In genomic region chr3:113744941-113745272, GRCh38 we compare ENCODE assay signal across 8 cellular contexts. TPM values are rescaled to one million over a fixed set of nuclear protein-coding genes. Genes with fewer than 3 reads are reported as not detected.
DNase-seq lines count a peak whose midpoint lies in the region; ATAC-seq, FAIRE-seq and TF ChIP-seq lines count a peak whose summit lies in the region.

No MANE protein-coding gene starts in this region.

- CTCF ChIA-PET in HepG2 (lab: Yijun Ruan, JAX; ENCODE audit: low intra/inter-chr PET ratio, low total read pairs) = interaction anchor here (1.1 to 2.1 kb wide), 2 partner anchors 8 to 168 kb away, joined by 4 to 20 read pairs; no protein-coding TSS in a partner anchor

- no peaks in the 10 kb centered on the region for H3K27me3 ChIP-seq in adrenal gland
- H3K27me3 ChIP-seq in HepG2 (ENCODE audit: control insufficient read depth in 1 of 2, insufficient read depth in 2 of 2, low read length in 2 of 2) = no peaks in the 10 kb centered on the region; a peak in 1 of 5 replicates
- no peaks in the 10 kb centered on the region for H3K27me3 ChIP-seq in thyroid gland

- POLR2A ChIA-PET in HepG2 (lab: Yijun Ruan, JAX) = interaction anchor here (0.8 to 4.0 kb wide), 5 partner anchors 25 to 725 kb away, joined by 3 to 22 read pairs (median 3); partner anchors contain the start of genes CCDC191 and USF3

- H3K4me3 Mint-ChIP-seq in activated T-cell treated with anti-CD3 and anti-CD28 coated beads, Interleukin-2, amount 50 U/mL, for 4 hours = peak overlapping the region; percentile 95

- no peak for ATAC-seq in activated T-cell treated with anti-CD3 and anti-CD28 coated beads, Interleukin-2, amount 50 U/mL, for 4 hours
- ATAC-seq in HepG2 (no peak), HG02571 (IDR thresholded peaks at IDR 0.05; ENCODE audit: unreplicated experiment) (no peak)

- 1% methylated on average over 14 of the region's 14 CpGs for WGBS in adrenal gland, 4 donors
- WGBS in HepG2 (ENCODE audit: low lambda C conversion rate) = 1% methylated on average over 14 of the region's 14 CpGs
- WGBS in thyroid gland, 2 donors = 2% methylated on average over 14 of the region's 14 CpGs

- intact Hi-C loops in adrenal gland (cut with DNase I) = no loop called here
- intact Hi-C loops in HepG2 (cut with micrococcal nuclease; ENCODE audit: unreplicated experiment) = loop anchor here (1.0 to 10.0 kb wide), 6 partner anchors 9 to 250 kb away; partner anchors contain the start of gene USF3
- intact Hi-C loops in thyroid gland (cut with DNase I) = no loop called here

- H3K9me3 ChIP-seq in adrenal gland (replicated peaks in 1 of 3) (no peaks in the 10 kb centered on the region), HepG2 (ENCODE audit: low read length) (no peaks in the 10 kb centered on the region), thyroid gland (no peaks in the 10 kb centered on the region)

- H3K36me3 ChIP-seq in adrenal gland (replicated peaks in 1 of 2) (no peaks in the 10 kb centered on the region), HepG2 (replicated peaks in 1 of 2; ENCODE audit: control insufficient read depth in 1 of 2, insufficient read depth in 2 of 2, low read length in 2 of 2) (no peaks in the 10 kb centered on the region; a peak in 1 of 5 replicates), thyroid gland (no peaks in the 10 kb centered on the region)

- no TSS peak for BruUV-seq in HepG2 (replicated peaks; lab: Mats Ljungman, UMichigan)

- peak overlapping the region; percentile 97 for H3K4me2 ChIP-seq in HepG2 (ENCODE audit: low read depth, low read length)

- H3K27ac ChIP-seq in adrenal gland (peak overlapping the region; percentile 97 to 100 (median 98)), HepG2 (ENCODE audit: extremely low read length, insufficient read depth, low read length) (peak overlapping the region; percentile 100), thyroid gland (peak overlapping the region in 2 of 3 donors; percentile 99 to 100)

- peak overlapping the region in 2 of 4 donors; percentile 12 to 92 for H3K4me3 ChIP-seq in adrenal gland
- H3K4me3 ChIP-seq in HepG2 (replicated peaks in 1 of 3; ENCODE audit: insufficient read depth in 1 of 3, low read depth in 2 of 3, low read length in 3 of 3) = peak overlapping the region; percentile 92 to 100 (median 97)
- peak overlapping the region; percentile 85 to 98 (median 96) for H3K4me3 ChIP-seq in thyroid gland (replicated peaks in 1 of 3)

- TF ChIP-seq POLR2A in adrenal gland (IDR thresholded peaks at IDR 0.05) (no peak), HepG2 (IDR thresholded peaks at IDR 0.05; ENCODE audit: insufficient read depth in 1 of 2, low read depth in 2 of 2, low read length in 2 of 2) (no peak), thyroid gland (IDR thresholded peaks at IDR 0.05) (no peak)

- peaks cover 14% of the 10 kb centered on the region for H3K36me3 Mint-ChIP-seq in activated T-cell treated with anti-CD3 and anti-CD28 coated beads, Interleukin-2, amount 50 U/mL, for 4 hours (ENCODE audit: insufficient read depth)

- H4K20me1 ChIP-seq in HepG2 (ENCODE audit: insufficient read depth, low read length) = peaks cover 31% of the 10 kb centered on the region

- TF ChIP-seq CTCF in adrenal gland (IDR thresholded peaks at IDR 0.05) (peak in 1 of 6 experiments; percentile 50), HepG2 (CRISPR knock-in tag; IDR thresholded peaks at IDR 0.05) (no peak), thyroid gland (IDR thresholded peaks at IDR 0.05) (no peak)

- H3K4me1 ChIP-seq in adrenal gland (replicated peaks in 1 of 2) = peaks cover 12 to 64% of the 10 kb centered on the region in 2 donors
- H3K4me1 ChIP-seq in HepG2 (ENCODE audit: insufficient read depth, low read length) = peaks cover 60% of the 10 kb centered on the region
- H3K4me1 ChIP-seq in thyroid gland = peaks cover 23 to 29% of the 10 kb centered on the region in 2 donors

- peaks cover 68% of the 10 kb centered on the region for H3K4me1 Mint-ChIP-seq in activated T-cell treated with anti-CD3 and anti-CD28 coated beads, Interleukin-2, amount 50 U/mL, for 4 hours (ENCODE audit: low read depth)

- TF ChIP-seq RAD21 in HepG2 (CRISPR knock-in tag; IDR thresholded peaks at IDR 0.05) = no peak

- FAIRE-seq in HepG2 (lab: Jason Lieb, UNC) = peak; percentile 30

- TF ChIP-seq EP300 in HepG2 (IDR thresholded peaks at IDR 0.05; ENCODE audit: low read depth in 2 of 2, low read length in 2 of 2) (no peak), HepG2 (CRISPR knock-in tag; IDR thresholded peaks at IDR 0.05; ENCODE audit: borderline replicate concordance) (no peak)

- peak overlapping the region; percentile 98 for H3K9ac ChIP-seq in HepG2 (ENCODE audit: insufficient read depth, low read depth, low read length)

- H2AFZ ChIP-seq in HepG2 (ENCODE audit: low read length) = no peak overlapping the region

- peaks cover 90% of the 10 kb centered on the region for H3K79me2 ChIP-seq in HepG2 (ENCODE audit: insufficient read depth, low read length)

- DNase-seq in activated T-cell treated with anti-CD3 and anti-CD28 coated beads, Interleukin-2, amount 50 U/mL, for 4 hours = no peak
- no peak for DNase-seq in activated T-cell treated with anti-CD3 and anti-CD28 coated beads, Interleukin-2, amount 50 U/mL, for 48 hours
- DNase-seq in adrenal gland = no peak
- no peak for DNase-seq in HepG2 (ENCODE audit: low spot score)
- no peak for DNase-seq in thyroid gland
- no peak for DNase-seq in globus pallidus (ENCODE audit: low spot score)
- no peak for DNase-seq in NCI-H1694 treated with DMSO at 0.1 percent for 48 hours (lab: John Stamatoyannopoulos, UW)

- H3K9me3 Mint-ChIP-seq in activated T-cell treated with anti-CD3 and anti-CD28 coated beads, Interleukin-2, amount 50 U/mL, for 4 hours = no peaks in the 10 kb centered on the region

- no peaks in the 10 kb centered on the region for H3K27me3 Mint-ChIP-seq in activated T-cell treated with anti-CD3 and anti-CD28 coated beads, Interleukin-2, amount 50 U/mL, for 4 hours (ENCODE audit: low read depth)

- in situ Hi-C loops in HepG2 (cut with HindIII; ENCODE audit: extremely low pct_ligation_motif_present, low pct_unique_long_range_greater_than_20kb) = loop anchor here (10.0 kb wide), 1 partner anchor 90 kb away; the partner anchor contains the start of gene GRAMD1C

RNA-seq across cellular contexts. Expression of gene NAA50, which starts 1.1 kb away (rescaled TPM):
- total RNA-seq in activated T-cell treated with anti-CD3 and anti-CD28 coated beads, Interleukin-2, amount 50 U/mL, for 4 hours = 100 to 1,000 TPM; 228 to 273 (median 249) TPM
- total RNA-seq in adrenal gland = 100 to 1,000 TPM in 6 of 8 donors, 10 to 100 TPM in 2; 89.4 to 217 (median 114) TPM
- polyA plus RNA-seq in adrenal gland = 100 to 1,000 TPM in 1 of 3 donors, 10 to 100 TPM in 2; 17.2 to 233 (median 24.1) TPM
- 233 and 352 TPM in 2 replicates for total RNA-seq in HepG2 (2016; rRNA removed; fragmentation: Illumina TruSeq; extraction: Trizol)
- 12.6 and 14.6 TPM in 2 replicates for total RNA-seq in HepG2 (2016; cell fraction: cytosol; rRNA removed; fragmentation: Illumina TruSeq; extraction: Trizol; ENCODE audit: low read depth)
- 240 and 363 TPM in 2 replicates for total RNA-seq in HepG2 (2016; cell fraction: insoluble cytoplasmic fraction; rRNA removed; fragmentation: Illumina TruSeq; extraction: Trizol)
- 93.6 and 101 TPM in 2 replicates for total RNA-seq in HepG2 (2016; cell fraction: membrane; rRNA removed; fragmentation: Illumina TruSeq; extraction: Trizol)
- 92.1 and 103 TPM in 2 replicates for total RNA-seq in HepG2 (2016; cell fraction: nucleus; rRNA removed; fragmentation: Illumina TruSeq; extraction: Trizol)
- polyA plus RNA-seq in HepG2 (2011; rRNA removed) = 30.2 and 30.3 TPM in 2 replicates
- 28.8 and 35.6 TPM in 2 replicates for polyA plus RNA-seq in HepG2 (2011; cell fraction: cytosol; rRNA removed)
- polyA plus RNA-seq in HepG2 (2011; cell fraction: nucleus; rRNA removed) = 19.7 and 21.7 TPM in 2 replicates
- polyA plus RNA-seq in HepG2 (2012) = 89.2 and 99.4 TPM in 2 replicates
- polyA plus RNA-seq in HepG2 (2016; cell fraction: cytosol; fragmentation: Illumina TruSeq; extraction: Trizol; ENCODE audit: low read depth) = 12.6 and 13.9 TPM in 2 replicates
- polyA plus RNA-seq in HepG2 (2016; cell fraction: insoluble cytoplasmic fraction; fragmentation: Illumina TruSeq; extraction: Trizol; ENCODE audit: low read depth) = 253 and 261 TPM in 2 replicates
- 48.2 and 51.0 TPM in 2 replicates for polyA plus RNA-seq in HepG2 (2016; cell fraction: membrane; fragmentation: Illumina TruSeq; extraction: Trizol; ENCODE audit: low read depth)
- 111 TPM in 2 replicates for polyA plus RNA-seq in HepG2 (2016; cell fraction: nucleus; fragmentation: Illumina TruSeq; extraction: Trizol; ENCODE audit: insufficient read depth, low read depth)
- polyA minus RNA-seq in HepG2 (2011; rRNA and poly(A)+ RNA removed; ENCODE audit: low replicate concordance) = 32.6 and 46.0 TPM in 2 replicates
- polyA minus RNA-seq in HepG2 (2011; cell fraction: cytosol; rRNA and poly(A)+ RNA removed) = 49.0 and 66.5 TPM in 2 replicates
- polyA minus RNA-seq in HepG2 (2011; cell fraction: nucleus; rRNA and poly(A)+ RNA removed) = 21.6 and 26.0 TPM in 2 replicates
- 100 to 1,000 TPM; 110 to 133 (median 119) TPM for total RNA-seq in thyroid gland

RNA-seq across cellular contexts. Expression of gene ATP6V1A, which starts 1.9 kb away (rescaled TPM):
- 10 to 100 TPM; 38.9 to 52.9 (median 44.6) TPM for total RNA-seq in activated T-cell treated with anti-CD3 and anti-CD28 coated beads, Interleukin-2, amount 50 U/mL, for 4 hours
- 100 to 1,000 TPM in 6 of 8 donors, 10 to 100 TPM in 2; 95.1 to 165 (median 117) TPM for total RNA-seq in adrenal gland
- polyA plus RNA-seq in adrenal gland = 100 to 1,000 TPM in 1 of 3 donors, 10 to 100 TPM in 2; 14.7 to 101 (median 15.2) TPM
- total RNA-seq in HepG2 (2016; rRNA removed; fragmentation: Illumina TruSeq; extraction: Trizol) = 95.1 and 171 TPM in 2 replicates
- total RNA-seq in HepG2 (2016; cell fraction: cytosol; rRNA removed; fragmentation: Illumina TruSeq; extraction: Trizol; ENCODE audit: low read depth) = 4.1 and 4.6 TPM in 2 replicates
- 94.7 and 166 TPM in 2 replicates for total RNA-seq in HepG2 (2016; cell fraction: insoluble cytoplasmic fraction; rRNA removed; fragmentation: Illumina TruSeq; extraction: Trizol)
- total RNA-seq in HepG2 (2016; cell fraction: membrane; rRNA removed; fragmentation: Illumina TruSeq; extraction: Trizol) = 18.8 and 23.0 TPM in 2 replicates
- total RNA-seq in HepG2 (2016; cell fraction: nucleus; rRNA removed; fragmentation: Illumina TruSeq; extraction: Trizol) = 48.7 and 55.1 TPM in 2 replicates
- polyA plus RNA-seq in HepG2 (2011; rRNA removed) = 21.7 and 23.4 TPM in 2 replicates
- polyA plus RNA-seq in HepG2 (2011; cell fraction: cytosol; rRNA removed) = 10.7 and 17.6 TPM in 2 replicates
- polyA plus RNA-seq in HepG2 (2011; cell fraction: nucleus; rRNA removed) = 4.8 and 6.2 TPM in 2 replicates
- 17.0 and 26.8 TPM in 2 replicates for polyA plus RNA-seq in HepG2 (2012)
- polyA plus RNA-seq in HepG2 (2016; cell fraction: cytosol; fragmentation: Illumina TruSeq; extraction: Trizol; ENCODE audit: low read depth) = 1.5 TPM in 2 replicates
- polyA plus RNA-seq in HepG2 (2016; cell fraction: insoluble cytoplasmic fraction; fragmentation: Illumina TruSeq; extraction: Trizol; ENCODE audit: low read depth) = 61.1 and 63.7 TPM in 2 replicates
- 5.9 and 6.6 TPM in 2 replicates for polyA plus RNA-seq in HepG2 (2016; cell fraction: membrane; fragmentation: Illumina TruSeq; extraction: Trizol; ENCODE audit: low read depth)
- 37.6 and 38.2 TPM in 2 replicates for polyA plus RNA-seq in HepG2 (2016; cell fraction: nucleus; fragmentation: Illumina TruSeq; extraction: Trizol; ENCODE audit: insufficient read depth, low read depth)
- polyA minus RNA-seq in HepG2 (2011; rRNA and poly(A)+ RNA removed; ENCODE audit: low replicate concordance) = 33.3 and 77.8 TPM in 2 replicates
- polyA minus RNA-seq in HepG2 (2011; cell fraction: cytosol; rRNA and poly(A)+ RNA removed) = 39.8 and 40.8 TPM in 2 replicates
- 19.3 and 28.3 TPM in 2 replicates for polyA minus RNA-seq in HepG2 (2011; cell fraction: nucleus; rRNA and poly(A)+ RNA removed)
- total RNA-seq in thyroid gland = 100 to 1,000 TPM in 2 of 4 donors, 10 to 100 TPM in 2; 75.4 to 157 (median 112) TPM

RNA-seq across cellular contexts. Expression of gene USF3, which starts 48.5 kb away (rescaled TPM):
- 10 to 100 TPM; 12.1 to 12.4 (median 12.3) TPM for total RNA-seq in activated T-cell treated with anti-CD3 and anti-CD28 coated beads, Interleukin-2, amount 50 U/mL, for 4 hours
- 10 to 100 TPM; 13.4 to 22.4 (median 16.1) TPM for total RNA-seq in adrenal gland
- 1 to 10 TPM; 3.9 to 8.2 (median 4.5) TPM for polyA plus RNA-seq in adrenal gland
- 6.3 and 13.3 TPM in 2 replicates for total RNA-seq in HepG2 (2016; rRNA removed; fragmentation: Illumina TruSeq; extraction: Trizol)
- total RNA-seq in HepG2 (2016; cell fraction: cytosol; rRNA removed; fragmentation: Illumina TruSeq; extraction: Trizol; ENCODE audit: low read depth) = 0.81 and 1.1 TPM in 2 replicates
- 6.2 and 13.4 TPM in 2 replicates for total RNA-seq in HepG2 (2016; cell fraction: insoluble cytoplasmic fraction; rRNA removed; fragmentation: Illumina TruSeq; extraction: Trizol)
- total RNA-seq in HepG2 (2016; cell fraction: membrane; rRNA removed; fragmentation: Illumina TruSeq; extraction: Trizol) = 3.6 and 3.8 TPM in 2 replicates
- total RNA-seq in HepG2 (2016; cell fraction: nucleus; rRNA removed; fragmentation: Illumina TruSeq; extraction: Trizol) = 8.1 and 8.9 TPM in 2 replicates
- 10.9 and 15.2 TPM in 2 replicates for polyA plus RNA-seq in HepG2 (2011; rRNA removed)
- 7.1 and 10.4 TPM in 2 replicates for polyA plus RNA-seq in HepG2 (2011; cell fraction: cytosol; rRNA removed)
- 6.2 and 6.7 TPM in 2 replicates for polyA plus RNA-seq in HepG2 (2011; cell fraction: nucleus; rRNA removed)
- 3.1 and 5.6 TPM in 2 replicates for polyA plus RNA-seq in HepG2 (2012)
- 0.45 and 0.46 TPM in 2 replicates for polyA plus RNA-seq in HepG2 (2016; cell fraction: cytosol; fragmentation: Illumina TruSeq; extraction: Trizol; ENCODE audit: low read depth)
- polyA plus RNA-seq in HepG2 (2016; cell fraction: insoluble cytoplasmic fraction; fragmentation: Illumina TruSeq; extraction: Trizol; ENCODE audit: low read depth) = 9.5 and 9.6 TPM in 2 replicates
- polyA plus RNA-seq in HepG2 (2016; cell fraction: membrane; fragmentation: Illumina TruSeq; extraction: Trizol; ENCODE audit: low read depth) = 1.2 and 1.5 TPM in 2 replicates
- polyA plus RNA-seq in HepG2 (2016; cell fraction: nucleus; fragmentation: Illumina TruSeq; extraction: Trizol; ENCODE audit: insufficient read depth, low read depth) = 9.5 and 10.8 TPM in 2 replicates
- 15.9 and 26.7 TPM in 2 replicates for polyA minus RNA-seq in HepG2 (2011; rRNA and poly(A)+ RNA removed; ENCODE audit: low replicate concordance)
- polyA minus RNA-seq in HepG2 (2011; cell fraction: cytosol; rRNA and poly(A)+ RNA removed) = 14.4 and 15.1 TPM in 2 replicates
- polyA minus RNA-seq in HepG2 (2011; cell fraction: nucleus; rRNA and poly(A)+ RNA removed) = 20.2 and 23.6 TPM in 2 replicates
- 10 to 100 TPM; 21.4 to 33.4 (median 26.3) TPM for total RNA-seq in thyroid gland
